17 cellular contexts compared by ENCODE assay signal in the genomic region with DNA sequence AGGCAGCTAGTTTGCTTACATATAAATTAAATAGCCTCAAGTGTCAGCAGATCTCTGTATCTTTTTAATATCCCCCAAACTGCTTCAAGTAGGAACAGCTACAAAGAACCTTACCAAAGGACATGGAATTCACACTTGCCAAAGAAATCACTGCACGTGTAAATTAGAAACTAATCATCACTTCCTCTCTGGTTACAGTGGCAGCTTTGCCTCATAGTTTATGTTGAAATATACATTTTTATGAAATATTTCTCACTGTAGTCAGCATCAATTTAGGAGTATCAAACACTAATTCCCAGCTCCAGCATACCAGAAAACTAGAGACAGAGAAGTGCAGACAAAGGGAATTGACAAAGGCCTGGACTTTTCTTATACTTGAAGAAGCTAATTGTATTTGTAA.
DNase-seq lines count a peak whose midpoint lies in the region; ATAC-seq, FAIRE-seq and TF ChIP-seq lines count a peak whose summit lies in the region.
"Had no signal": no experiment of that assay in that cellular context is flagged by ENCODE, and none has a peak within 500 bp of the region (broad histone marks: within the 10 kb centered on the region; RNA-seq: fewer than 3 reads in every experiment).

No MANE protein-coding gene starts in this region.

- no peak overlapping the region for H3K4me3 Mint-ChIP-seq in activated CD4-positive, alpha-beta T cell treated with anti-CD3 and anti-CD28 coated beads for 36 hours
- H3K4me3 Mint-ChIP-seq: CD8-positive, alpha-beta T cell had no signal

- no peak overlapping the region for H3K27ac Mint-ChIP-seq in activated CD4-positive, alpha-beta T cell treated with anti-CD3 and anti-CD28 coated beads for 36 hours
- H3K27ac Mint-ChIP-seq: CD8-positive, alpha-beta T cell had no signal

- H3K4me1 Mint-ChIP-seq in activated CD4-positive, alpha-beta T cell treated with anti-CD3 and anti-CD28 coated beads for 36 hours, result peaks cover 2% of the 10 kb centered on the region

- in situ Hi-C loops in GM13977 (cut with MboI; ENCODE audit: low pct_unique_long_range_greater_than_20kb, low sequenced_read_pairs, unreplicated experiment), result no loop called here

- DNase-seq in AG08395 (ENCODE audit: low spot score) (peak; percentile 5), GM12891 (ENCODE audit: insufficient read length, low spot score) (no peak), NCI-H226 (peak; percentile 31), fibroblast of pulmonary artery (ENCODE audit: low read depth) (peak; percentile 22), globus pallidus (ENCODE audit: low spot score) (no peak), GM13977 (ENCODE audit: low spot score) (no peak)
- DNase-seq in activated CD4-positive, alpha-beta T cell treated with anti-CD3 and anti-CD28 coated beads, Interleukin-2, amount 50 U/mL, for 4 hours, result no peak
- DNase-seq in activated CD4-positive, alpha-beta T cell treated with anti-CD3 and anti-CD28 coated beads for 36 hours, result no peak
- DNase-seq: ACHN; CD8-positive, alpha-beta T cell; DMS79; NCI-H1417 treated with DMSO at 0.1 percent for 48 hours; NCI-H2081; NCI-H524 had no signal

- no peak overlapping the region for H3K4me3 ChIP-seq in fibroblast of pulmonary artery (replicated peaks; ENCODE audit: low read depth, low read length)

- intact Hi-C loops in activated CD4-positive, alpha-beta T cell treated with anti-CD3 and anti-CD28 coated beads for 36 hours (cut with DNase I, micrococcal nuclease), result no loop called here

- FAIRE-seq in GM12891 (lab: Jason Lieb, UNC), result no peak
- FAIRE-seq: G401.6, GM18507 had no signal

- TF ChIP-seq POLR2A in GM12891 (IDR thresholded peaks at IDR 0.05; ENCODE audit: low read depth, low read length), result no peak

- H3K27me3 Mint-ChIP-seq in activated CD4-positive, alpha-beta T cell treated with anti-CD3 and anti-CD28 coated beads for 36 hours, result no peaks in the 10 kb centered on the region

- POLR2A ChIA-PET in activated CD4-positive, alpha-beta T cell treated with anti-CD3 and anti-CD28 coated beads for 36 hours (lab: Charles Lee), result no interaction called here

- no peak for ATAC-seq in activated CD4-positive, alpha-beta T cell treated with anti-CD3 and anti-CD28 coated beads for 36 hours
- ATAC-seq: CD8-positive, alpha-beta T cell; Panc1 had no signal

- H3K9me3 Mint-ChIP-seq in activated CD4-positive, alpha-beta T cell treated with anti-CD3 and anti-CD28 coated beads for 36 hours (ENCODE audit: low read depth), result no peaks in the 10 kb centered on the region
- H3K9me3 Mint-ChIP-seq: CD8-positive, alpha-beta T cell had no signal

- peaks cover 5% of the 10 kb centered on the region for H3K36me3 Mint-ChIP-seq in activated CD4-positive, alpha-beta T cell treated with anti-CD3 and anti-CD28 coated beads for 36 hours (ENCODE audit: low read depth)

- CTCF ChIA-PET in activated CD4-positive, alpha-beta T cell treated with anti-CD3 and anti-CD28 coated beads for 36 hours (lab: Charles Lee), result interaction anchor here (1.0 kb wide), 1 partner anchor 13 kb away, joined by 4 read pairs; no protein-coding TSS in a partner anchor

- TF ChIP-seq CTCF in fibroblast of pulmonary artery (IDR thresholded peaks at IDR 0.05; ENCODE audit: low read length, missing control alignments), result no peak
- TF ChIP-seq CTCF in GM13977 (IDR thresholded peaks at IDR 0.05; ENCODE audit: extremely low read depth, insufficient read depth, missing control alignments), result no peak

TF ChIP-seq in GM12891, 5 proteins besides CTCF, POLR2A, EP300 and RAD21:
- TF ChIP-seq TAF1 (IDR thresholded peaks at IDR 0.05; ENCODE audit: low read depth, low read length), result no peak
- TF ChIP-seq SPI1 (IDR thresholded peaks at IDR 0.05; ENCODE audit: low read depth, low read length), result peak; percentile 2; the same call in 1 of the 2 replicates
- no peak for TF ChIP-seq POLR2AphosphoS5 (IDR thresholded peaks at IDR 0.05; ENCODE audit: low read depth, low read length)
- TF ChIP-seq PAX5 (IDR thresholded peaks at IDR 0.05; ENCODE audit: insufficient read depth, low read length, severe bottlenecking), result no peak
- no peak for TF ChIP-seq POU2F2 (IDR thresholded peaks at IDR 0.05; ENCODE audit: low read depth, low read length)
TF ChIP-seq in GM12891: peak in this region for 1.

Comparison
In these comparisons a context has a peak if more than half of its experiments do, and no peak if none do; other contexts are left out.
1. DNase-seq: peak in AG08395 (single experiment), NCI-H226 (single experiment) and fibroblast of pulmonary artery (single experiment); none in GM12891 (single experiment), globus pallidus (single experiment), activated CD4-positive, alpha-beta T cell treated with anti-CD3 and anti-CD28 coated beads, Interleukin-2, amount 50 U/mL, for 4 hours (0 of 2), activated CD4-positive, alpha-beta T cell treated with anti-CD3 and anti-CD28 coated beads for 36 hours (single experiment) and GM13977 (single experiment).